In genomic region chr2:55401124-55401523, GRCh38 we compare ENCODE assay signal across 23 cellular contexts.
"Had no signal": no experiment of that assay in that cellular context is flagged by ENCODE, and none has a peak within 500 bp of the region (broad histone marks: within the 10 kb centered on the region; RNA-seq: fewer than 3 reads in every experiment).

No MANE protein-coding gene starts in this region.

- H3K27ac Mint-ChIP-seq: activated CD8-positive, alpha-beta T cell treated with anti-CD3 and anti-CD28 coated beads, Interleukin-2, amount 10 ng/mL, durations not matched to agents 7 days and 5 days; activated naive CD8-positive, alpha-beta T cell treated with anti-CD3 and anti-CD28 coated beads, Interleukin-2, amount 10 ng/mL, durations not matched to agents 7 days and 5 days; WTC11 had no signal

- H3K4me1 Mint-ChIP-seq: activated naive CD8-positive, alpha-beta T cell treated with anti-CD3 and anti-CD28 coated beads, Interleukin-2, amount 10 ng/mL, durations not matched to agents 7 days and 5 days; central memory CD8-positive, alpha-beta T cell; WTC11 had no signal

- FAIRE-seq: bronchial epithelial cell had no signal

- H3K9me3 Mint-ChIP-seq: activated naive CD8-positive, alpha-beta T cell treated with anti-CD3 and anti-CD28 coated beads, Interleukin-2, amount 10 ng/mL, durations not matched to agents 7 days and 5 days; central memory CD8-positive, alpha-beta T cell had no signal

- H3K27me3 ChIP-seq: adrenal gland, Peyer's patch, SJSA1 had no signal

- H3K4me3 ChIP-seq: adrenal gland, Peyer's patch, SJSA1 had no signal

- H3K27me3 Mint-ChIP-seq: activated naive CD8-positive, alpha-beta T cell treated with anti-CD3 and anti-CD28 coated beads, Interleukin-2, amount 10 ng/mL, durations not matched to agents 7 days and 5 days; central memory CD8-positive, alpha-beta T cell had no signal

- ATAC-seq: activated CD8-positive, alpha-beta T cell treated with anti-CD3 and anti-CD28 coated beads, Interleukin-2, amount 10 ng/mL, durations not matched to agents 7 days and 5 days; WTC11 had no signal

- H3K9me3 ChIP-seq: adrenal gland, Peyer's patch, SJSA1 had no signal

- DNase-seq: activated CD4-positive, alpha-beta T cell treated with anti-CD3 and anti-CD28 coated beads for 48 hours; activated CD4-positive, alpha-beta T cell treated with anti-CD3 and anti-CD28 coated beads, Interleukin-2, amount 50 U/mL, for 4 hours; activated CD4-positive, CD25-positive, alpha-beta regulatory T cell treated with anti-CD3 and anti-CD28 coated beads, Interleukin-2, amount 50 U/mL, for 72 hours; activated CD8-positive, alpha-beta memory T cell treated with anti-CD3 and anti-CD28 coated beads, Interleukin-2, amount 50 U/mL, for 48 hours; activated CD8-positive, alpha-beta T cell treated with anti-CD3 and anti-CD28 coated beads, Interleukin-2, amount 10 ng/mL, durations not matched to agents 7 days and 5 days; activated naive CD4-positive, alpha-beta T cell treated with anti-CD3 and anti-CD28 coated beads, Interleukin-2, amount 50 U/mL, for 16 hours; activated naive CD8-positive, alpha-beta T cell treated with anti-CD3 and anti-CD28 coated beads, Interleukin-2, amount 10 ng/mL, durations not matched to agents 7 days and 5 days; activated T-cell treated with anti-CD3 and anti-CD28 coated beads, Interleukin-2, amount 50 U/mL, for 1 hour; adrenal gland; aorta; NCI-H1092; NCI-H1417; NCI-H2029; NCI-H2107; NCI-H510A treated with DMSO at 0.1 percent for 48 hours; Peyer's patch; SHP77; SW 1271 had no signal

- H3K36me3 ChIP-seq: Peyer's patch had no signal

- H3K4me1 ChIP-seq: Peyer's patch, SJSA1 had no signal

- H3K27ac ChIP-seq: adrenal gland, Peyer's patch, RWPE1, SJSA1 had no signal

- H3K4me3 Mint-ChIP-seq: activated CD8-positive, alpha-beta T cell treated with anti-CD3 and anti-CD28 coated beads, Interleukin-2, amount 10 ng/mL, durations not matched to agents 7 days and 5 days; activated naive CD8-positive, alpha-beta T cell treated with anti-CD3 and anti-CD28 coated beads, Interleukin-2, amount 10 ng/mL, durations not matched to agents 7 days and 5 days; central memory CD8-positive, alpha-beta T cell; WTC11 had no signal
